1 cellular context compared by ENCODE assay signal in genomic region chr10:74585231-74586087, GRCh38.
TF ChIP-seq lines count a peak whose summit lies in the region.

No MANE protein-coding gene starts in this region.

TF ChIP-seq in HEK293, 187 proteins besides CTCF, POLR2A, EP300 and RAD21 (continued from another document):
- TF ChIP-seq ZNF341 (tag by site-specific recombination; IDR thresholded peaks at IDR 0.05; ENCODE audit: low read depth) (peak; percentile 58), ZNF843 (tag by site-specific recombination; IDR thresholded peaks at IDR 0.05) (peak; percentile 88), ZNF544 (tag by site-specific recombination; IDR thresholded peaks at IDR 0.05) (no peak), ZNF664 (tag by site-specific recombination; IDR thresholded peaks at IDR 0.05) (no peak), ZNF701 (tag by site-specific recombination; IDR thresholded peaks at IDR 0.05) (no peak), ZNF610 (tag by site-specific recombination; IDR thresholded peaks at IDR 0.05; ENCODE audit: borderline replicate concordance) (no peak), SP3 (tag by site-specific recombination; IDR thresholded peaks at IDR 0.05) (no peak), ZNF830 (tag by site-specific recombination; IDR thresholded peaks at IDR 0.05; ENCODE audit: low read depth) (no peak), ZNF157 (tag by site-specific recombination; IDR thresholded peaks at IDR 0.05) (no peak), REPIN1 (tag by site-specific recombination; IDR thresholded peaks at IDR 0.05; ENCODE audit: low read depth) (no peak), ZNF202 (tag by site-specific recombination; IDR thresholded peaks at IDR 0.05; ENCODE audit: borderline replicate concordance) (no peak), BCL11A (tag by site-specific recombination; IDR thresholded peaks at IDR 0.05; ENCODE audit: low read depth) (peak; percentile 82), ZNF18 (tag by site-specific recombination; IDR thresholded peaks at IDR 0.05) (0 out of 2 replicates have a peak, but pooled peaks have one; percentile 23), ZBTB20 (tag by site-specific recombination; IDR thresholded peaks at IDR 0.05) (peak; percentile 50), KLF16 (tag by site-specific recombination; IDR thresholded peaks at IDR 0.05) (no peak; the same call in 1 of the 2 replicates), GLIS1 (tag by site-specific recombination; IDR thresholded peaks at IDR 0.05) (peak; percentile 42), ZNF777 (tag by site-specific recombination; IDR thresholded peaks at IDR 0.05; ENCODE audit: borderline replicate concordance) (no peak), ZNF121 (tag by site-specific recombination; IDR thresholded peaks at IDR 0.05) (no peak), ZBTB6 (tag by site-specific recombination; IDR thresholded peaks at IDR 0.05) (no peak), ZBTB44 (tag by site-specific recombination; IDR thresholded peaks at IDR 0.05) (peak; percentile 100), ZNF629 (tag by site-specific recombination; IDR thresholded peaks at IDR 0.05) (peak; percentile 73), ZNF530 (tag by site-specific recombination; IDR thresholded peaks at IDR 0.05; ENCODE audit: low read depth) (no peak), ELK4 (IDR thresholded peaks at IDR 0.05; ENCODE audit: borderline replicate concordance, low read depth, low read length) (no peak), ZFP37 (tag by site-specific recombination; IDR thresholded peaks at IDR 0.05) (no peak), ZXDB (tag by site-specific recombination; IDR thresholded peaks at IDR 0.05) (peak; percentile 65; the same call in 1 of the 2 replicates), ZNF426 (tag by site-specific recombination; IDR thresholded peaks at IDR 0.05) (no peak), ZNF768 (tag by site-specific recombination; IDR thresholded peaks at IDR 0.05) (no peak), ZNF76 (tag by site-specific recombination; IDR thresholded peaks at IDR 0.05; ENCODE audit: borderline replicate concordance, low read depth) (no peak), PRDM2 (tag by site-specific recombination; IDR thresholded peaks at IDR 0.05; ENCODE audit: borderline replicate concordance) (no peak), KLF8 (tag by site-specific recombination; IDR thresholded peaks at IDR 0.05) (peak; percentile 70), YY2 (tag by site-specific recombination; IDR thresholded peaks at IDR 0.05) (no peak), BCL11B (tag by site-specific recombination; IDR thresholded peaks at IDR 0.05; ENCODE audit: low read depth) (peak; percentile 85), EGR2 (tag by site-specific recombination; IDR thresholded peaks at IDR 0.05; ENCODE audit: low read depth) (no peak), ZNF16 (tag by site-specific recombination; IDR thresholded peaks at IDR 0.05; ENCODE audit: low read depth) (no peak), ZBTB1 (tag by site-specific recombination; IDR thresholded peaks at IDR 0.05) (no peak), ZNF324 (tag by site-specific recombination; IDR thresholded peaks at IDR 0.05) (no peak)
- TF ChIP-seq, protein P1, sequence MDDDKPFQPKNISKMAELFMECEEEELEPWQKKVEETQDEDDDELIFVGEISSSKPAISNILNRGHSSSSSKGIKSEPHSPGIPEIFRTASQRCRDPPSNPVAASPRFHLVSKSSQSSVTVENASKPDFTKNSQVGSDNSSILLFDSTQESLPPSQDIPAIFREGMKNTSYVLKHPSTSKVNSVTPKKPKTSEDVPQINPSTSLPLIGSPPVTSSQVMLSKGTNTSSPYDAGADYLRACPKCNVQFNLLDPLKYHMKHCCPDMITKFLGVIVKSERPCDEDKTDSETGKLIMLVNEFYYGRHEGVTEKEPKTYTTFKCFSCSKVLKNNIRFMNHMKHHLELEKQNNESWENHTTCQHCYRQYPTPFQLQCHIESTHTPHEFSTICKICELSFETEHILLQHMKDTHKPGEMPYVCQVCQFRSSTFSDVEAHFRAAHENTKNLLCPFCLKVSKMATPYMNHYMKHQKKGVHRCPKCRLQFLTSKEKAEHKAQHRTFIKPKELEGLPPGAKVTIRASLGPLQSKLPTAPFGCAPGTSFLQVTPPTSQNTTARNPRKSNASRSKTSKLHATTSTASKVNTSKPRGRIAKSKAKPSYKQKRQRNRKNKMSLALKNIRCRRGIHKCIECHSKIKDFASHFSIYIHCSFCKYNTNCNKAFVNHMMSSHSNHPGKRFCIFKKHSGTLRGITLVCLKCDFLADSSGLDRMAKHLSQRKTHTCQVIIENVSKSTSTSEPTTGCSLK (tag by site-specific recombination; IDR thresholded peaks at IDR 0.05): no peak
- TF ChIP-seq, protein P2, sequence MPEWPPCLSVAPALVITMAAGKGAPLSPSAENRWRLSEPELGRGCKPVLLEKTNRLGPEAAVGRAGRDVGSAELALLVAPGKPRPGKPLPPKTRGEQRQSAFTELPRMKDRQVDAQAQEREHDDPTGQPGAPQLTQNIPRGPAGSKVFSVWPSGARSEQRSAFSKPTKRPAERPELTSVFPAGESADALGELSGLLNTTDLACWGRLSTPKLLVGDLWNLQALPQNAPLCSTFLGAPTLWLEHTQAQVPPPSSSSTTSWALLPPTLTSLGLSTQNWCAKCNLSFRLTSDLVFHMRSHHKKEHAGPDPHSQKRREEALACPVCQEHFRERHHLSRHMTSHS (tag by site-specific recombination; IDR thresholded peaks at IDR 0.05): no peak
- TF ChIP-seq, protein P3, sequence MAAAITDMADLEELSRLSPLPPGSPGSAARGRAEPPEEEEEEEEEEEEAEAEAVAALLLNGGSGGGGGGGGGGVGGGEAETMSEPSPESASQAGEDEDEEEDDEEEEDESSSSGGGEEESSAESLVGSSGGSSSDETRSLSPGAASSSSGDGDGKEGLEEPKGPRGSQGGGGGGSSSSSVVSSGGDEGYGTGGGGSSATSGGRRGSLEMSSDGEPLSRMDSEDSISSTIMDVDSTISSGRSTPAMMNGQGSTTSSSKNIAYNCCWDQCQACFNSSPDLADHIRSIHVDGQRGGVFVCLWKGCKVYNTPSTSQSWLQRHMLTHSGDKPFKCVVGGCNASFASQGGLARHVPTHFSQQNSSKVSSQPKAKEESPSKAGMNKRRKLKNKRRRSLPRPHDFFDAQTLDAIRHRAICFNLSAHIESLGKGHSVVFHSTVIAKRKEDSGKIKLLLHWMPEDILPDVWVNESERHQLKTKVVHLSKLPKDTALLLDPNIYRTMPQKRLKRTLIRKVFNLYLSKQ (tag by site-specific recombination; IDR thresholded peaks at IDR 0.05; ENCODE audit: borderline replicate concordance): no peak
- TF ChIP-seq, protein P4, sequence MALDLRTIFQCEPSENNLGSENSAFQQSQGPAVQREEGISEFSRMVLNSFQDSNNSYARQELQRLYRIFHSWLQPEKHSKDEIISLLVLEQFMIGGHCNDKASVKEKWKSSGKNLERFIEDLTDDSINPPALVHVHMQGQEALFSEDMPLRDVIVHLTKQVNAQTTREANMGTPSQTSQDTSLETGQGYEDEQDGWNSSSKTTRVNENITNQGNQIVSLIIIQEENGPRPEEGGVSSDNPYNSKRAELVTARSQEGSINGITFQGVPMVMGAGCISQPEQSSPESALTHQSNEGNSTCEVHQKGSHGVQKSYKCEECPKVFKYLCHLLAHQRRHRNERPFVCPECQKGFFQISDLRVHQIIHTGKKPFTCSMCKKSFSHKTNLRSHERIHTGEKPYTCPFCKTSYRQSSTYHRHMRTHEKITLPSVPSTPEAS (tag by site-specific recombination; IDR thresholded peaks at IDR 0.05): no peak; the same call in 1 of the 2 replicates
- TF ChIP-seq, protein P5, sequence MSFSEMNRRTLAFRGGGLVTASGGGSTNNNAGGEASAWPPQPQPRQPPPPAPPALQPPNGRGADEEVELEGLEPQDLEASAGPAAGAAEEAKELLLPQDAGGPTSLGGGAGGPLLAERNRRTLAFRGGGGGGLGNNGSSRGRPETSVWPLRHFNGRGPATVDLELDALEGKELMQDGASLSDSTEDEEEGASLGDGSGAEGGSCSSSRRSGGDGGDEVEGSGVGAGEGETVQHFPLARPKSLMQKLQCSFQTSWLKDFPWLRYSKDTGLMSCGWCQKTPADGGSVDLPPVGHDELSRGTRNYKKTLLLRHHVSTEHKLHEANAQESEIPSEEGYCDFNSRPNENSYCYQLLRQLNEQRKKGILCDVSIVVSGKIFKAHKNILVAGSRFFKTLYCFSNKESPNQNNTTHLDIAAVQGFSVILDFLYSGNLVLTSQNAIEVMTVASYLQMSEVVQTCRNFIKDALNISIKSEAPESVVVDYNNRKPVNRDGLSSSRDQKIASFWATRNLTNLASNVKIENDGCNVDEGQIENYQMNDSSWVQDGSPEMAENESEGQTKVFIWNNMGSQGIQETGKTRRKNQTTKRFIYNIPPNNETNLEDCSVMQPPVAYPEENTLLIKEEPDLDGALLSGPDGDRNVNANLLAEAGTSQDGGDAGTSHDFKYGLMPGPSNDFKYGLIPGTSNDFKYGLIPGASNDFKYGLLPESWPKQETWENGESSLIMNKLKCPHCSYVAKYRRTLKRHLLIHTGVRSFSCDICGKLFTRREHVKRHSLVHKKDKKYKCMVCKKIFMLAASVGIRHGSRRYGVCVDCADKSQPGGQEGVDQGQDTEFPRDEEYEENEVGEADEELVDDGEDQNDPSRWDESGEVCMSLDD (tag by site-specific recombination; IDR thresholded peaks at IDR 0.05): no peak
